In genomic region chr5:36710039-36710438, GRCh38 we compare ENCODE assay signal across 28 cellular contexts.
"Had no signal": no experiment of that assay in that cellular context is flagged by ENCODE, and none has a peak within 500 bp of the region (broad histone marks: within the 10 kb centered on the region; RNA-seq: fewer than 3 reads in every experiment).

No MANE protein-coding gene starts in this region.

- H3K9me3 ChIP-seq: colonic mucosa, gastrocnemius medialis, gastroesophageal sphincter had no signal

- H3K27me3 ChIP-seq: colonic mucosa, dorsolateral prefrontal cortex, esophagus muscularis mucosa, esophagus squamous epithelium, foreskin keratinocyte, gastrocnemius medialis, gastroesophageal sphincter, heart left ventricle, heart right ventricle had no signal

- FAIRE-seq: colon, endometrium, endothelial cell of umbilical vein, frontal cortex had no signal

- H3K4me3 ChIP-seq: colonic mucosa, coronary artery, dorsolateral prefrontal cortex, esophagus muscularis mucosa, esophagus squamous epithelium, gastrocnemius medialis, gastroesophageal sphincter, heart left ventricle, heart right ventricle had no signal

- H3K36me3 ChIP-seq: colonic mucosa, esophagus muscularis mucosa, esophagus squamous epithelium, gastrocnemius medialis, gastroesophageal sphincter, heart left ventricle, heart right ventricle had no signal

- DNase-seq: colonic mucosa; cortex of kidney; dermis blood vessel endothelial cell; dorsolateral prefrontal cortex; effector CD4-positive, alpha-beta T cell; effector CD8-positive, alpha-beta T cell; effector memory CD4-positive, alpha-beta T cell; effector memory CD8-positive, alpha-beta T cell; endodermal cell; erythroblast; esophagus squamous epithelium; foreskin fibroblast; foreskin keratinocyte; foreskin melanocyte; gastrocnemius medialis; glutamatergic neuron; head of caudate nucleus; heart left ventricle; heart right ventricle had no signal

- ATAC-seq: effector memory CD8-positive, alpha-beta T cell; esophagus mucosa; foreskin keratinocyte; gastrocnemius medialis; gastroesophageal sphincter; heart left ventricle; heart right ventricle had no signal

- H3K4me1 ChIP-seq: colonic mucosa, gastrocnemius medialis, gastroesophageal sphincter had no signal

- H3K27ac ChIP-seq: colonic mucosa, coronary artery, dorsolateral prefrontal cortex, epithelial cell of prostate, esophagus muscularis mucosa, esophagus squamous epithelium, foreskin keratinocyte, gastrocnemius medialis, gastroesophageal sphincter, heart left ventricle, heart right ventricle had no signal
